12 cellular contexts compared by ENCODE assay signal in genomic region chr1:10968411-10968826, GRCh38. TPM values are rescaled to one million over a fixed set of nuclear protein-coding genes. Genes with fewer than 3 reads are reported as not detected.
DNase-seq lines count a peak whose midpoint lies in the region; ATAC-seq, FAIRE-seq and TF ChIP-seq lines count a peak whose summit lies in the region.
"Had no signal": no experiment of that assay in that cellular context is flagged by ENCODE, and none has a peak within 500 bp of the region (broad histone marks: within the 10 kb centered on the region; RNA-seq: fewer than 3 reads in every experiment).

No MANE protein-coding gene starts in this region.

- 85% methylated on average over 13 of the region's 13 CpGs for WGBS in mammary epithelial cell (ENCODE audit: low coverage, missing lambda C conversion rate)
- WGBS in aorta, 2 donors = 45 to 53% methylated on average over 13 of the region's 13 CpGs

- no peak overlapping the region for H3K27ac ChIP-seq in breast epithelium
- H3K27ac ChIP-seq in mammary epithelial cell (ENCODE audit: insufficient read depth, low read depth, low read length) = no peak overlapping the region
- no peak overlapping the region for H3K27ac ChIP-seq in Panc1 (ENCODE audit: low read length)
- no peak overlapping the region for H3K27ac ChIP-seq in upper lobe of right lung
- no peak overlapping the region for H3K27ac ChIP-seq in aorta (ENCODE audit: low read depth in 1 of 2, low read length in 2 of 2)
- H3K27ac ChIP-seq: neutrophil had no signal

- DNase-seq in breast epithelium (ENCODE audit: low spot score in 2 of 2) (no peak), mammary epithelial cell (no peak), Panc1 (ENCODE audit: low read depth, low spot score) (no peak), upper lobe of right lung (no peak), medulla oblongata (ENCODE audit: extremely low spot score) (no peak), GM13976 (ENCODE audit: low spot score) (no peak), aorta (no peak)
- DNase-seq: 8988T; activated naive CD4-positive, alpha-beta T cell; HCEC 1CT had no signal

- no peaks in the 10 kb centered on the region for H3K79me2 ChIP-seq in mammary epithelial cell (ENCODE audit: insufficient read depth, low read length)

- no peak for TF ChIP-seq CTCF in breast epithelium (IDR thresholded peaks at IDR 0.05)
- TF ChIP-seq CTCF in mammary epithelial cell (conservative IDR thresholded peaks at IDR 0.05 in 1 of 2, IDR thresholded peaks at IDR 0.05 in 1 of 2; ENCODE audit: extremely low read depth in 1 of 2, insufficient read depth in 1 of 2, low read depth in 1 of 2, low read length in 2 of 2) = no peak
- no peak for TF ChIP-seq CTCF in Panc1 (IDR thresholded peaks at IDR 0.05)
- no peak for TF ChIP-seq CTCF in upper lobe of right lung (IDR thresholded peaks at IDR 0.05)
- no peak for TF ChIP-seq CTCF in GM13976 (IDR thresholded peaks at IDR 0.05; ENCODE audit: borderline replicate concordance, control extremely low read depth, extremely low read depth, insufficient read depth, missing control alignments)

- FAIRE-seq in islet of Langerhans (lab: Jason Lieb, UNC) = peak; percentile 9

- H3K27me3 ChIP-seq in breast epithelium = no peaks in the 10 kb centered on the region
- no peaks in the 10 kb centered on the region for H3K27me3 ChIP-seq in mammary epithelial cell (ENCODE audit: insufficient read depth, low read length)
- H3K27me3 ChIP-seq in Panc1 (ENCODE audit: control insufficient read depth, insufficient read depth, low read length) = no peaks in the 10 kb centered on the region
- H3K27me3 ChIP-seq in upper lobe of right lung = no peaks in the 10 kb centered on the region
- no peaks in the 10 kb centered on the region for H3K27me3 ChIP-seq in aorta (ENCODE audit: control insufficient read depth in 1 of 2, insufficient read depth in 2 of 2, low read length in 1 of 2)
- H3K27me3 ChIP-seq: neutrophil had no signal

- H2AFZ ChIP-seq in mammary epithelial cell (ENCODE audit: low read depth, low read length) = no peak overlapping the region

- POLR2A ChIA-PET in Panc1 (lab: Charles Lee) = interaction anchor here (0.6 kb wide), 1 partner anchor 17 kb away, joined by 5 read pairs; no protein-coding TSS in a partner anchor

- no TSS peak for BruUV-seq in mammary epithelial cell (replicated peaks; lab: Mats Ljungman, UMichigan)
- BruUV-seq in Panc1 (replicated peaks; lab: Mats Ljungman, UMichigan) = no TSS peak

- ATAC-seq in Panc1 = no peak
- no peak for ATAC-seq in upper lobe of right lung
- no peak for ATAC-seq in aorta (ENCODE audit: low FRiP score)

- in situ Hi-C loops in mammary epithelial cell (cut with MboI; ENCODE audit: low sequenced_read_pairs in 2 of 2) (no loop called here), Panc1 (cut with HindIII; ENCODE audit: low pct_unique_long_range_greater_than_20kb, low sequenced_read_pairs) (no loop called here), GM13976 (cut with MboI; ENCODE audit: low sequenced_read_pairs, unreplicated experiment) (no loop called here)

- intact Hi-C loops in breast epithelium (cut with DNase I; ENCODE audit: low total_unique reads) (no loop called here), mammary epithelial cell (cut with micrococcal nuclease) (no loop called here), Panc1 (cut with micrococcal nuclease; ENCODE audit: unreplicated experiment) (no loop called here), upper lobe of right lung (cut with DNase I) (no loop called here), aorta (cut with DNase I) (no loop called here)

- no peaks in the 10 kb centered on the region for H3K9me3 ChIP-seq in breast epithelium
- no peaks in the 10 kb centered on the region for H3K9me3 ChIP-seq in mammary epithelial cell (replicated peaks; ENCODE audit: insufficient read depth, low read length)
- H3K9me3 ChIP-seq in Panc1 (ENCODE audit: control insufficient read depth, insufficient read depth, low read depth, low read length) = no peaks in the 10 kb centered on the region
- no peaks in the 10 kb centered on the region for H3K9me3 ChIP-seq in upper lobe of right lung
- H3K9me3 ChIP-seq in aorta (ENCODE audit: control insufficient read depth, low read length) = no peaks in the 10 kb centered on the region
- H3K9me3 ChIP-seq: neutrophil had no signal

- dilution Hi-C loops in mammary epithelial cell (cut with HindIII; ENCODE audit: low sequenced_read_pairs) = loop anchor here (5.0 kb wide), 2 partner anchors 39 to 101 kb away; no protein-coding TSS in a partner anchor

- H4K20me1 ChIP-seq in mammary epithelial cell (ENCODE audit: insufficient read depth, low read length) = no peaks in the 10 kb centered on the region

- CTCF ChIA-PET in mammary epithelial cell (lab: Charles Lee; ENCODE audit: low non-redundant PET) (no interaction called here), Panc1 (lab: Charles Lee) (interaction anchor here (1.2 kb wide), 1 partner anchor 12 kb away, joined by 4 read pairs; no protein-coding TSS in a partner anchor)

- H3K4me3 ChIP-seq in breast epithelium = peak overlapping the region; percentile 18 to 48 (median 25)
- H3K4me3 ChIP-seq in mammary epithelial cell (replicated peaks in 1 of 3; ENCODE audit: insufficient read depth in 1 of 3, low read depth in 2 of 3, low read length in 3 of 3) = no peak overlapping the region
- peak overlapping the region; percentile 25 to 50 for H3K4me3 ChIP-seq in Panc1 (ENCODE audit: low read depth in 2 of 2, low read length in 2 of 2)
- H3K4me3 ChIP-seq in upper lobe of right lung = peak overlapping the region; percentile 14
- H3K4me3 ChIP-seq in aorta (ENCODE audit: low read length in 2 of 2) = no peak overlapping the region

- TF ChIP-seq POLR2A in breast epithelium (IDR thresholded peaks at IDR 0.05) = no peak

- H3K4me1 ChIP-seq in breast epithelium = no peaks in the 10 kb centered on the region
- H3K4me1 ChIP-seq in mammary epithelial cell (ENCODE audit: insufficient read depth, low read length) = peaks cover 9% of the 10 kb centered on the region
- H3K4me1 ChIP-seq in Panc1 (ENCODE audit: control insufficient read depth, insufficient read depth, low read length) = peaks cover 4% of the 10 kb centered on the region; the same call in 1 of the 2 replicates
- peaks cover 13% of the 10 kb centered on the region for H3K4me1 ChIP-seq in upper lobe of right lung
- H3K4me1 ChIP-seq in aorta (ENCODE audit: control insufficient read depth in 1 of 2, insufficient read depth in 2 of 2, low read length in 2 of 2) = no peaks in the 10 kb centered on the region

- H3K9ac ChIP-seq in mammary epithelial cell (ENCODE audit: insufficient read depth, low read length) = no peak overlapping the region

- no peaks in the 10 kb centered on the region for H3K36me3 ChIP-seq in breast epithelium
- H3K36me3 ChIP-seq in mammary epithelial cell (ENCODE audit: insufficient read depth, low read length) = no peaks in the 10 kb centered on the region
- H3K36me3 ChIP-seq in Panc1 (ENCODE audit: control insufficient read depth, insufficient read depth, low read length) = no peaks in the 10 kb centered on the region
- H3K36me3 ChIP-seq in upper lobe of right lung = no peaks in the 10 kb centered on the region
- H3K36me3 ChIP-seq in aorta (ENCODE audit: control insufficient read depth in 1 of 2, insufficient read depth in 2 of 2, low read length in 1 of 2) = no peaks in the 10 kb centered on the region
- H3K36me3 ChIP-seq: neutrophil had no signal

- H3K4me2 ChIP-seq in mammary epithelial cell (ENCODE audit: insufficient read depth, low read depth, low read length) = no peak overlapping the region

RNA-seq across cellular contexts. Expression of gene TARDBP, which starts 44.0 kb away (rescaled TPM):
- 100 to 1,000 TPM; 113 to 165 (median 142) TPM for total RNA-seq in breast epithelium
- total RNA-seq in mammary epithelial cell = 100 to 1,000 TPM in 1 of 2 donors, 10 to 100 TPM in 1; 32.2 to 122 TPM
- 88.6 TPM for polyA plus RNA-seq in mammary epithelial cell
- 241 TPM for polyA minus RNA-seq in mammary epithelial cell
- total RNA-seq in Panc1 (2021; ENCODE audit: unreplicated experiment) = 196 TPM
- 181 TPM for polyA plus RNA-seq in Panc1 (2012; ENCODE audit: insufficient read length)
- total RNA-seq in upper lobe of right lung = 112 TPM
- 100 to 1,000 TPM; 124 to 128 TPM for total RNA-seq in aorta
- polyA plus RNA-seq in aorta = 100 to 1,000 TPM; 126 to 131 TPM

Comparison
In these comparisons a context has a peak if more than half of its experiments do, and no peak if none do; other contexts are left out.
1. H3K4me3 ChIP-seq: peak in breast epithelium (3 of 3), Panc1 (2 of 2) and upper lobe of right lung (single experiment); none in mammary epithelial cell (0 of 3) and aorta (0 of 2).